In the genomic region with DNA sequence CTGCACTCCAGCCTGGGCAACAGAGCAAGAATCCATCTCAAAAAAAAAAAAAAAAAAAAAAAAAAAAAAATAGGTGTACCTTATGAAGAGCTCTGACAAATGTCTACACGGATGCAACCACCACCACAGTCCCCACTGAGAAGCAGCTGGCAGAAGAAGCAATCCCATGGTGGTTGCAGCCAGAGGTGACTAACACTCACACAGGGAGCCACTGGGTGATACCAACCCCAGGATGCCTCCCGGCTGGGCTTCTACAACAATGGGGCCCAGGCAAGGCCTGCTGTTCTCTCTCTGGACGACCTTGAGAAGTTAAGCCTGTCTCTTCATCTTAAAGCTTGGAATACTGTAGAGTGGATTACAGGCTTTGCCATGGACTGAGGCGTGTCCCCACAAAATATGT, we compare ENCODE assay signal across 16 cellular contexts.
A peak's percentile ranks its signal among the peaks of the same experiment; 100 is the strongest.
DNase-seq lines count a peak whose midpoint lies in the region; ATAC-seq and TF ChIP-seq lines count a peak whose summit lies in the region.
"Had no signal": no experiment of that assay in that cellular context is flagged by ENCODE, and none has a peak within 500 bp of the region (broad histone marks: within the 10 kb centered on the region; RNA-seq: fewer than 3 reads in every experiment).

No MANE protein-coding gene starts in this region.

- DNase-seq in M059J (ENCODE audit: low read depth) (peak; percentile 5), coronary artery (ENCODE audit: low spot score) (peak; percentile 41), sciatic nerve (ENCODE audit: low spot score) (peak; percentile 4), HuH-7 (ENCODE audit: low spot score) (no peak), Peyer's patch (no peak)
- no peak for DNase-seq in stimulated activated CD4-positive, alpha-beta T cell treated with anti-CD3 and anti-CD28 coated beads, Interleukin-12 subunit alpha, Interleukin-12 subunit beta, amount 100 ng/mL, for 4 hours
- DNase-seq: Caco-2, EL, IMR-90, Karpas-422, NCI-H1436, NCI-H2029, NCI-H2171, NCI-H446 treated with DMSO at 0.1 percent for 48 hours, PC-9 had no signal

- intact Hi-C loops in sciatic nerve (cut with DNase I): no loop called here

- H3K9ac ChIP-seq in BLaER1: no peak overlapping the region

- H3K27ac ChIP-seq in BLaER1 (no peak overlapping the region), coronary artery (no peak overlapping the region), Peyer's patch (no peak overlapping the region)
- H3K27ac ChIP-seq: PC-9 had no signal

- ATAC-seq in sciatic nerve: no peak

- no peak for TF ChIP-seq POLR2A in Peyer's patch (IDR thresholded peaks at IDR 0.05)

- H3K4me1 ChIP-seq in BLaER1 (peaks cover 80% of the 10 kb centered on the region), Peyer's patch (peaks cover 0 to 20% (median 0%) of the 10 kb centered on the region in 4 donors)
- H3K4me1 ChIP-seq: Caco-2 had no signal

- H3K4me3 ChIP-seq in BLaER1 (no peak overlapping the region), coronary artery (no peak overlapping the region), Peyer's patch (no peak overlapping the region)
- H3K4me3 ChIP-seq: PC-9 had no signal

- peak overlapping the region; percentile 89 for H3K4me2 ChIP-seq in BLaER1
- H3K4me2 ChIP-seq: PC-9 had no signal

- no peaks in the 10 kb centered on the region for H3K9me3 ChIP-seq in BLaER1
- H3K9me3 ChIP-seq in Peyer's patch: no peaks in the 10 kb centered on the region
- H3K9me3 ChIP-seq: Caco-2 had no signal

- TF ChIP-seq CTCF in coronary artery (IDR thresholded peaks at IDR 0.05) (no peak), Peyer's patch (IDR thresholded peaks at IDR 0.05) (no peak)

- H3K36me3 ChIP-seq in BLaER1 (no peaks in the 10 kb centered on the region), Peyer's patch (no peaks in the 10 kb centered on the region)

- no peaks in the 10 kb centered on the region for H4K20me1 ChIP-seq in BLaER1

- H3K27me3 ChIP-seq in BLaER1: no peaks in the 10 kb centered on the region
- H3K27me3 ChIP-seq in Peyer's patch: no peaks in the 10 kb centered on the region

Comparison
In these comparisons a context has a peak if more than half of its experiments do, and no peak if none do; other contexts are left out.
1. DNase-seq: peak in M059J (single experiment), coronary artery (single experiment) and sciatic nerve (single experiment); none in HuH-7 (single experiment), stimulated activated CD4-positive, alpha-beta T cell treated with anti-CD3 and anti-CD28 coated beads, Interleukin-12 subunit alpha, Interleukin-12 subunit beta, amount 100 ng/mL, for 4 hours (single experiment) and Peyer's patch (0 of 3).